18 cellular contexts compared by ENCODE assay signal in the genomic region with DNA sequence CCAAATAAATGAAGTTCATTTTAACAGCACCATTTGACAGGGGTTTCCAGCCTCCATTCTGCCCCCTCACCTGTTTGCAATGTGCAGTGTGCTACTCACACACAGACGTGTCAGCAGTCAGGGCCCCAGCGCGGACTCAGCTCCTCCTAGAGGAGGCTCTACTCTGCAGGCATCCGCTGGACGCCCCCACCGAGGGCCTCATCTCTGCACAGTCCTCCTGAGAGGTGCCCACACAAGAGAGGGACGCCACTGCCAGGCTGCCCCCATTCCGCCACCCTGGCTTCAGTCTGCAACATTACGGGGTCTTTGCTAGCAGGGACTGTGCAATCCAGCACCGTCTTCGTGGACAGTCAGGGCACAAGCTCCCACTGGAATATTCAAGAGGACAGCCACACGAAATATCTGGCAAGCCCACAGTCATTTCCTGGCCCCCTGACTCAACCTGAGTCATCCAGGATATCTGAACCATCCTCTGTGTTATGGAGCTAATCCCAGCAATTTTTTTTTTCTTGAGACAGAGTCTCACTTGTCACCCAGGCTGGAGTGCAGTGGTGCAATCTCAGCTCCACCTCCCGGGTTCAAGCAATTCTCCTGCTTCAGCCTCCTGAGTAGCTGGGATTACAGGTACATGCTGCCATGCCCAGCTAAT.
DNase-seq lines count a peak whose midpoint lies in the region; ATAC-seq, FAIRE-seq and TF ChIP-seq lines count a peak whose summit lies in the region.
"Had no signal": no experiment of that assay in that cellular context is flagged by ENCODE, and none has a peak within 500 bp of the region (broad histone marks: within the 10 kb centered on the region; RNA-seq: fewer than 3 reads in every experiment).

No MANE protein-coding gene starts in this region.

- peaks cover 6% of the 10 kb centered on the region for H3K9me3 Mint-ChIP-seq in astrocyte (ENCODE audit: unreplicated experiment)
- no peaks in the 10 kb centered on the region for H3K9me3 Mint-ChIP-seq in endodermal cell
- H3K9me3 Mint-ChIP-seq: activated CD8-positive, alpha-beta T cell treated with anti-CD3 and anti-CD28 coated beads for 36 hours had no signal

- H2AFZ ChIP-seq in astrocyte (ENCODE audit: low read depth, low read length) (no peak overlapping the region), keratinocyte (ENCODE audit: control insufficient read depth, low read length) (no peak overlapping the region)

- no peaks in the 10 kb centered on the region for H3K9me1 ChIP-seq in keratinocyte (ENCODE audit: control insufficient read depth, extremely low read depth, insufficient read depth, low read length)

- H3K27me3 ChIP-seq in astrocyte (ENCODE audit: insufficient read depth, low read length): no peaks in the 10 kb centered on the region
- no peaks in the 10 kb centered on the region for H3K27me3 ChIP-seq in keratinocyte (ENCODE audit: control insufficient read depth, extremely low read depth, insufficient read depth, low read length)
- no peaks in the 10 kb centered on the region for H3K27me3 ChIP-seq in endodermal cell (ENCODE audit: control insufficient read depth, insufficient read depth, low read length, poor library complexity, severe bottlenecking)
- H3K27me3 ChIP-seq: pancreas, upper lobe of left lung had no signal

- H3K4me1 Mint-ChIP-seq in astrocyte (ENCODE audit: low read depth, unreplicated experiment) (peaks cover 37% of the 10 kb centered on the region), endodermal cell (no peaks in the 10 kb centered on the region)

- H3K4me2 ChIP-seq in astrocyte (ENCODE audit: low read length) (peak overlapping the region; percentile 77), keratinocyte (ENCODE audit: control insufficient read depth, extremely low read depth, insufficient read depth, low read depth, low read length) (peak overlapping the region; percentile 27)

- H3K9me3 ChIP-seq in astrocyte (ENCODE audit: insufficient read depth, low read depth, low read length): peaks cover 3% of the 10 kb centered on the region
- peaks cover 6% of the 10 kb centered on the region for H3K9me3 ChIP-seq in keratinocyte (ENCODE audit: control insufficient read depth, low read depth, low read length)
- no peaks in the 10 kb centered on the region for H3K9me3 ChIP-seq in endodermal cell (ENCODE audit: control insufficient read depth, low read length)
- H3K9me3 ChIP-seq: pancreas had no signal

- dilution Hi-C loops in keratinocyte (cut with MboI; ENCODE audit: extremely low pct_ligation_motif_present, low sequenced_read_pairs): no loop called here

- no peaks in the 10 kb centered on the region for H3K36me3 Mint-ChIP-seq in astrocyte (ENCODE audit: low read depth, unreplicated experiment)
- no peaks in the 10 kb centered on the region for H3K36me3 Mint-ChIP-seq in endodermal cell (ENCODE audit: low read depth)

- peaks cover 21% of the 10 kb centered on the region for H3K4me1 ChIP-seq in astrocyte (ENCODE audit: insufficient read depth, low read length)
- H3K4me1 ChIP-seq in keratinocyte (ENCODE audit: control insufficient read depth, extremely low read depth, insufficient read depth, low read length): peaks cover 17% of the 10 kb centered on the region
- H3K4me1 ChIP-seq in endodermal cell (ENCODE audit: control insufficient read depth, insufficient read depth, low read length): no peaks in the 10 kb centered on the region
- H3K4me1 ChIP-seq: pancreas, upper lobe of left lung had no signal

- H3K9ac ChIP-seq in astrocyte (ENCODE audit: low read length) (no peak overlapping the region), keratinocyte (ENCODE audit: control insufficient read depth, extremely low read depth, insufficient read depth, low read length) (no peak overlapping the region), endodermal cell (ENCODE audit: extremely low read depth, low read length, poor library complexity, severe bottlenecking) (no peak overlapping the region)

- TF ChIP-seq CTCF in astrocyte (IDR thresholded peaks at IDR 0.05; ENCODE audit: insufficient read depth, low read depth, low read length): no peak
- no peak for TF ChIP-seq CTCF in keratinocyte (optimal IDR thresholded peaks at IDR 0.05 in 1 of 3, IDR thresholded peaks at IDR 0.05 in 1 of 3, conservative IDR thresholded peaks at IDR 0.05 in 1 of 3; ENCODE audit: extremely low read depth in 1 of 3, insufficient read depth in 2 of 3, low read length in 3 of 3)
- TF ChIP-seq CTCF in endodermal cell (conservative IDR thresholded peaks at IDR 0.05): no peak

- no peak for ATAC-seq in GM18907 (IDR thresholded peaks at IDR 0.05; ENCODE audit: unreplicated experiment)
- ATAC-seq: activated CD8-positive, alpha-beta T cell treated with anti-CD3 and anti-CD28 coated beads for 36 hours; pancreas had no signal

- H4K20me1 ChIP-seq in astrocyte (ENCODE audit: insufficient read depth, low read length): no peaks in the 10 kb centered on the region
- no peaks in the 10 kb centered on the region for H4K20me1 ChIP-seq in keratinocyte (ENCODE audit: control insufficient read depth, extremely low read depth, insufficient read depth, low read length)

- peak overlapping the region; percentile 86 for H3K27ac Mint-ChIP-seq in astrocyte (ENCODE audit: unreplicated experiment)
- no peak overlapping the region for H3K27ac Mint-ChIP-seq in endodermal cell
- H3K27ac Mint-ChIP-seq: activated CD8-positive, alpha-beta T cell treated with anti-CD3 and anti-CD28 coated beads for 36 hours had no signal

- H3K27me3 Mint-ChIP-seq in astrocyte (ENCODE audit: low read depth, unreplicated experiment) (peaks cover 2% of the 10 kb centered on the region), endodermal cell (ENCODE audit: insufficient read depth) (no peaks in the 10 kb centered on the region)
- H3K27me3 Mint-ChIP-seq: activated CD8-positive, alpha-beta T cell treated with anti-CD3 and anti-CD28 coated beads for 36 hours had no signal

- H3K79me2 ChIP-seq in astrocyte (ENCODE audit: insufficient read depth, low read length) (no peaks in the 10 kb centered on the region), keratinocyte (ENCODE audit: control insufficient read depth, insufficient read depth, low read length) (no peaks in the 10 kb centered on the region)

- FAIRE-seq in astrocyte (lab: Jason Lieb, UNC) (peak; percentile 92), keratinocyte (lab: Jason Lieb, UNC) (peak; percentile 84)
- FAIRE-seq: pancreas had no signal

- H3K36me3 ChIP-seq in astrocyte (ENCODE audit: insufficient read depth, low read length) (no peaks in the 10 kb centered on the region), keratinocyte (ENCODE audit: control insufficient read depth in 2 of 2, extremely low read depth in 1 of 2, insufficient read depth in 2 of 2, low read length in 2 of 2) (no peaks in the 10 kb centered on the region), endodermal cell (ENCODE audit: control insufficient read depth, insufficient read depth, low read length) (no peaks in the 10 kb centered on the region)
- H3K36me3 ChIP-seq: pancreas, upper lobe of left lung had no signal

- peak overlapping the region; percentile 14 for H3K4me3 Mint-ChIP-seq in astrocyte (ENCODE audit: unreplicated experiment)
- H3K4me3 Mint-ChIP-seq in endodermal cell: no peak overlapping the region
- H3K4me3 Mint-ChIP-seq: activated CD8-positive, alpha-beta T cell treated with anti-CD3 and anti-CD28 coated beads for 36 hours had no signal

- H3K27ac ChIP-seq in astrocyte (ENCODE audit: low read depth, low read length) (no peak overlapping the region), keratinocyte (ENCODE audit: control insufficient read depth, insufficient read depth, low read length) (peak overlapping the region; percentile 30), endodermal cell (ENCODE audit: low read depth, low read length) (no peak overlapping the region)
- H3K27ac ChIP-seq: pancreas, upper lobe of left lung had no signal

- H3K4me3 ChIP-seq in astrocyte (ENCODE audit: insufficient read depth, low read depth, low read length) (no peak overlapping the region), keratinocyte (ENCODE audit: control insufficient read depth in 2 of 3, extremely low read depth in 1 of 3, insufficient read depth in 2 of 3, low read depth in 1 of 3, low read length in 3 of 3) (no peak overlapping the region), endodermal cell (ENCODE audit: low read length) (no peak overlapping the region)
- H3K4me3 ChIP-seq: pancreas, upper lobe of left lung had no signal

- WGBS in endodermal cell (ENCODE audit: insufficient coverage in 1 of 2, insufficient read length in 1 of 2), 2 experiments: 88 to 91% methylated on average over 9 to 13 of the region's 13 CpGs

- peak; percentile 93 for DNase-seq in AG08395 (ENCODE audit: low spot score)
- peak; percentile 32 for DNase-seq in HPDE6-E6E7 (ENCODE audit: extremely low spot score)
- peak; percentile 90 for DNase-seq in astrocyte (ENCODE audit: low read depth)
- DNase-seq in keratinocyte (ENCODE audit: low read depth, low spot score): peak; percentile 1
- no peak for DNase-seq in activated CD8-positive, alpha-beta memory T cell treated with anti-CD3 and anti-CD28 coated beads, Interleukin-2, amount 50 U/mL, for 48 hours
- no peak for DNase-seq in endodermal cell
- DNase-seq in inferior parietal cortex (ENCODE audit: extremely low spot score): no peak
- DNase-seq: activated CD8-positive, alpha-beta T cell treated with anti-CD3 and anti-CD28 coated beads for 36 hours; cerebellar nuclear complex; DMS79; erythroblast; NCI-H1092 treated with DMSO at 0.1 percent for 48 hours; NCI-H345; pancreas; Right ventricle myocardium superior; stimulated activated CD8-positive, alpha-beta memory T cell treated with anti-CD3 and anti-CD28 coated beads, Interleukin-4, amount 100 ng/mL, for 48 hours had no signal

Comparison
In these comparisons a context has a peak if more than half of its experiments do, and no peak if none do; other contexts are left out.
1. DNase-seq: peak in AG08395 (single experiment), HPDE6-E6E7 (single experiment), astrocyte (single experiment) and keratinocyte (single experiment); none in activated CD8-positive, alpha-beta memory T cell treated with anti-CD3 and anti-CD28 coated beads, Interleukin-2, amount 50 U/mL, for 48 hours (single experiment), endodermal cell (single experiment) and inferior parietal cortex (single experiment).